1 cellular context compared by ENCODE assay signal in genomic region chr20:53660078-53660909, GRCh38.
TF ChIP-seq lines count a peak whose summit lies in the region.

No MANE protein-coding gene starts in this region.

TF ChIP-seq in GM12878, 131 proteins besides CTCF, POLR2A, EP300 and RAD21 (continued from another document):
- TF ChIP-seq SREBF1 (IDR thresholded peaks at IDR 0.05; ENCODE audit: low read length) (no peak), SKIL (IDR thresholded peaks at IDR 0.05; ENCODE audit: low read depth, poor library complexity, severe bottlenecking) (no peak), ZNF207 (IDR thresholded peaks at IDR 0.05; ENCODE audit: borderline replicate concordance) (no peak), ZNF24 (IDR thresholded peaks at IDR 0.05) (0 out of 2 replicates have a peak, but pooled peaks have one; percentile 33), MAX (IDR thresholded peaks at IDR 0.05; ENCODE audit: low read depth, low read length) (0 out of 2 replicates have a peak, but pooled peaks have one; percentile 57), MXI1 (IDR thresholded peaks at IDR 0.05; ENCODE audit: low read depth, low read length) (peak; percentile 14; the same call in 1 of the 2 replicates), BACH1 (IDR thresholded peaks at IDR 0.05; ENCODE audit: borderline replicate concordance) (peak; percentile 77), EZH2 (IDR thresholded peaks at IDR 0.05; ENCODE audit: borderline replicate concordance, control insufficient read depth, low read depth, low read length) (no peak), LARP7 (IDR thresholded peaks at IDR 0.05) (0 out of 2 replicates have a peak, but pooled peaks have one; percentile 35), ZBED1 (IDR thresholded peaks at IDR 0.05; ENCODE audit: borderline replicate concordance) (0 out of 2 replicates have a peak, but pooled peaks have one; percentile 29), SMARCA5 (IDR thresholded peaks at IDR 0.05) (peak; percentile 80; the same call in 1 of the 2 replicates), PRDM15 (CRISPR knock-in tag; IDR thresholded peaks at IDR 0.05) (0 out of 2 replicates have a peak, but pooled peaks have one; percentile 36), STAT1 (conservative IDR thresholded peaks at IDR 0.05) (peak; percentile 62; the same call in 1 of the 2 replicates), MEF2B (IDR thresholded peaks at IDR 0.05; ENCODE audit: partially characterized antibody, poor library complexity, severe bottlenecking) (no peak), STAT3 (IDR thresholded peaks at IDR 0.05; ENCODE audit: low read depth, low read length) (peak; percentile 91; the same call in 1 of the 2 replicates), TBL1XR1 (IDR thresholded peaks at IDR 0.05; ENCODE audit: low read depth, low read length) (peak; percentile 28; the same call in 1 of the 2 replicates), TAF1 (IDR thresholded peaks at IDR 0.05; ENCODE audit: borderline replicate concordance, low read depth, low read length) (no peak), ATF2 (IDR thresholded peaks at IDR 0.05; ENCODE audit: low read length) (no peak), IKZF1 (conservative IDR thresholded peaks at IDR 0.05) (peak; percentile 51), NFIC (IDR thresholded peaks at IDR 0.05; ENCODE audit: low read depth, low read length) (peak; percentile 42; the same call in 1 of the 2 replicates), SMAD1 (IDR thresholded peaks at IDR 0.05; ENCODE audit: low read depth, partially characterized antibody) (peak; percentile 43), JUNB (IDR thresholded peaks at IDR 0.05) (peak; percentile 59), RELA (IDR thresholded peaks at IDR 0.05; ENCODE audit: borderline replicate concordance, partially characterized antibody) (peak; percentile 72), USF1 (IDR thresholded peaks at IDR 0.05; ENCODE audit: borderline replicate concordance, extremely low read length, insufficient read depth, low read depth, low read length) (peak; percentile 71), ZNF217 (IDR thresholded peaks at IDR 0.05) (peak; percentile 64; the same call in 1 of the 2 replicates), TCF3 (IDR thresholded peaks at IDR 0.05; ENCODE audit: borderline replicate concordance, insufficient read depth, low read depth, low read length) (no peak), YY1 (IDR thresholded peaks at IDR 0.05; ENCODE audit: low read depth, low read length) (peak; percentile 73; the same call in 1 of the 2 replicates), NFXL1 (IDR thresholded peaks at IDR 0.05; ENCODE audit: borderline replicate concordance) (peak; percentile 40; the same call in 1 of the 2 replicates), EED (IDR thresholded peaks at IDR 0.05; ENCODE audit: low read depth) (0 out of 2 replicates have a peak, but pooled peaks have one; percentile 24), MYB (IDR thresholded peaks at IDR 0.05; ENCODE audit: borderline replicate concordance, low read depth, low read length) (no peak), ZNF687 (IDR thresholded peaks at IDR 0.05) (peak; percentile 76), GATAD2B (conservative IDR thresholded peaks at IDR 0.05; ENCODE audit: low read depth) (peak; percentile 71), ZBTB40 (IDR thresholded peaks at IDR 0.05; ENCODE audit: borderline replicate concordance) (peak; percentile 42; the same call in 1 of the 2 replicates), MYC (IDR thresholded peaks at IDR 0.05; ENCODE audit: insufficient read depth, insufficient read length, insufficient replicate concordance, low read length, severe bottlenecking) (no peak), RAD51 (IDR thresholded peaks at IDR 0.05) (peak; percentile 91), ZBTB4 (CRISPR knock-in tag; IDR thresholded peaks at IDR 0.05) (no peak)
